In the genomic region with DNA sequence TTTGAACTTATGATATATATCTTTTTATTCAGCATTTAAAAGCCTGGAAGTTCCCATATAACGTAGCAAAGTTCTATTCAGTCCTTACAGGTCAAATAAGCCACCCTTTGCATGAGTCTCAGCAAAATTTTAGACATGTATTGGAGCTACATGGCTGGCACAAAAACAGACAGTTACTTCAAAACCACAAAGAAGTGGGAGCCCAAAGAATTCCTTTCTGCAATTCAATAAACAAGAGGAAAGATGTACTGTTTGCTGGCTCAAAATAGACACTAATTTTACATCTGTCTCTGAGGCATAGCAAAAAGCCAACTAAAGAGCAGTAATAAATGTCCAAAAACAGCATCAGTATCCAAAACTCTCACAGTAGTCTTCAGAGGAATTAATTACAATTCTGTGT, we compare ENCODE assay signal across 14 cellular contexts.
"Had no signal": no experiment of that assay in that cellular context is flagged by ENCODE, and none has a peak within 500 bp of the region (broad histone marks: within the 10 kb centered on the region; RNA-seq: fewer than 3 reads in every experiment).

No MANE protein-coding gene starts in this region.

- H3K36me3 ChIP-seq: thyroid gland had no signal

- ATAC-seq: esophagus mucosa; left colon; stimulated activated naive CD8-positive, alpha-beta T cell treated with anti-CD3 and anti-CD28 coated beads, Interleukin-15, amount 100 ng/mL, for 72 hours had no signal

- H3K27ac ChIP-seq: brain microvascular endothelial cell, thyroid gland had no signal

- H3K4me3 ChIP-seq: thyroid gland had no signal

- H3K27me3 ChIP-seq: brain microvascular endothelial cell, thyroid gland had no signal

- DNase-seq: activated B cell treated with CpG ODN at 0.5 μM for 24 hours; activated CD4-positive, alpha-beta T cell treated with anti-CD3 and anti-CD28 coated beads, Interleukin-2, amount 10 ng/mL, durations not matched to agents 7 days and 5 days; activated naive CD4-positive, alpha-beta T cell treated with anti-CD3 and anti-CD28 coated beads, Interleukin-2, amount 50 U/mL, for 16 hours; activated T-cell treated with anti-CD3 and anti-CD28 coated beads for 4 hours; amygdala; brain microvascular endothelial cell; cerebellar nuclear complex; foreskin fibroblast; left colon; stimulated activated CD4-positive, alpha-beta T cell treated with anti-CD3 and anti-CD28 coated beads, Interleukin-4, amount 100 ng/mL, for 4 hours; stimulated activated naive CD8-positive, alpha-beta T cell treated with anti-CD3 and anti-CD28 coated beads, Interleukin-15, amount 100 ng/mL, for 72 hours; T-helper 2 cell; thyroid gland had no signal

- H3K9me3 ChIP-seq: thyroid gland had no signal
